ENCODE assay signal across 1 cellular context in genomic region chr3:115857518-115858136, GRCh38.
TF ChIP-seq lines count a peak whose summit lies in the region.

No MANE protein-coding gene starts in this region.

TF ChIP-seq in GM23338, 12 proteins besides CTCF, POLR2A, EP300 and RAD21 (continued from another document):
- TF ChIP-seq REST (IDR thresholded peaks at IDR 0.05; ENCODE audit: unreplicated experiment): no peak
- no peak for TF ChIP-seq JUNB (IDR thresholded peaks at IDR 0.05; ENCODE audit: unreplicated experiment)
- TF ChIP-seq ZNF114 (CRISPR knock-in tag; IDR thresholded peaks at IDR 0.05): no peak
- TF ChIP-seq ETS1 (IDR thresholded peaks at IDR 0.05): no peak
- TF ChIP-seq ZNF331 (CRISPR knock-in tag; IDR thresholded peaks at IDR 0.05; ENCODE audit: low read depth): no peak
